Comparison of ENCODE assay signal across 1 cellular context in the genomic region with DNA sequence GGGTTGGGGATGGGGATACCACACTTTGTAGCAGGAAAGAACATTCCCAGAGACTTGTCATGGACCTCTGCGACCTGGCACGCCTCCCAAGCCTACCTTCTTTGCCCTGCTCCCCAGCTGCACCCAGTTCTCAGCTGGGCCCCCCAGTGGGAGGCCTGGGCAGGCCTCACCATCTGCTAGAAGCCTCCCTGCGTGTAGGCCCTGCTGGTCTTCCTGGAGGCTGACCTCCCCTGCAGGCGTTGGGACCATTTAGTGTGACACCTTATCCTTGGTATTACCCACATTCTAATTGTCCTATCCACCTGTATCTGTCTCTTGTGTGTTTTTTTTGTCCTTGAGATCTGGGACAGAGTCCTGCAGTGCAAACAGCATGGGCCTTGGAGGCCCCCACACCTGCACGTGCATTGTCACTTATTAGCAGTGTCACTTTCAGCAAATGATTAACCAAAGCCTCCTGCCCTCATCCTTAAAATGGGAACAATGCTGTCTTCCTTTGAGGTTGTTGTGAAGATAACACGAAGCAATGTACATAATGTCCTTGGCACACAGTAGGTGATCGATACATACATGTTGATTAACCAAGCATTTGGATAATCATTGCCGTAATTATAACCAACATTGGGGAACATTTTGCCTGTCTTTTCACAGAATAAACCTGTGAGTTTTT.
TF ChIP-seq lines count a peak whose summit lies in the region.

No MANE protein-coding gene starts in this region.

TF ChIP-seq in HepG2, 621 proteins besides CTCF, POLR2A, EP300 and RAD21 (continued from another document and continues in another):
- TF ChIP-seq, protein P1, sequence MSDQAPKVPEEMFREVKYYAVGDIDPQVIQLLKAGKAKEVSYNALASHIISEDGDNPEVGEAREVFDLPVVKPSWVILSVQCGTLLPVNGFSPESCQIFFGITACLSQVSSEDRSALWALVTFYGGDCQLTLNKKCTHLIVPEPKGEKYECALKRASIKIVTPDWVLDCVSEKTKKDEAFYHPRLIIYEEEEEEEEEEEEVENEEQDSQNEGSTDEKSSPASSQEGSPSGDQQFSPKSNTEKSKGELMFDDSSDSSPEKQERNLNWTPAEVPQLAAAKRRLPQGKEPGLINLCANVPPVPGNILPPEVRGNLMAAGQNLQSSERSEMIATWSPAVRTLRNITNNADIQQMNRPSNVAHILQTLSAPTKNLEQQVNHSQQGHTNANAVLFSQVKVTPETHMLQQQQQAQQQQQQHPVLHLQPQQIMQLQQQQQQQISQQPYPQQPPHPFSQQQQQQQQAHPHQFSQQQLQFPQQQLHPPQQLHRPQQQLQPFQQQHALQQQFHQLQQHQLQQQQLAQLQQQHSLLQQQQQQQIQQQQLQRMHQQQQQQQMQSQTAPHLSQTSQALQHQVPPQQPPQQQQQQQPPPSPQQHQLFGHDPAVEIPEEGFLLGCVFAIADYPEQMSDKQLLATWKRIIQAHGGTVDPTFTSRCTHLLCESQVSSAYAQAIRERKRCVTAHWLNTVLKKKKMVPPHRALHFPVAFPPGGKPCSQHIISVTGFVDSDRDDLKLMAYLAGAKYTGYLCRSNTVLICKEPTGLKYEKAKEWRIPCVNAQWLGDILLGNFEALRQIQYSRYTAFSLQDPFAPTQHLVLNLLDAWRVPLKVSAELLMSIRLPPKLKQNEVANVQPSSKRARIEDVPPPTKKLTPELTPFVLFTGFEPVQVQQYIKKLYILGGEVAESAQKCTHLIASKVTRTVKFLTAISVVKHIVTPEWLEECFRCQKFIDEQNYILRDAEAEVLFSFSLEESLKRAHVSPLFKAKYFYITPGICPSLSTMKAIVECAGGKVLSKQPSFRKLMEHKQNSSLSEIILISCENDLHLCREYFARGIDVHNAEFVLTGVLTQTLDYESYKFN (CRISPR knock-in tag; conservative IDR thresholded peaks at IDR 0.05): peak; percentile 95
- TF ChIP-seq ZNF7 (CRISPR knock-in tag; IDR thresholded peaks at IDR 0.05): no peak
- TF ChIP-seq, protein P2, sequence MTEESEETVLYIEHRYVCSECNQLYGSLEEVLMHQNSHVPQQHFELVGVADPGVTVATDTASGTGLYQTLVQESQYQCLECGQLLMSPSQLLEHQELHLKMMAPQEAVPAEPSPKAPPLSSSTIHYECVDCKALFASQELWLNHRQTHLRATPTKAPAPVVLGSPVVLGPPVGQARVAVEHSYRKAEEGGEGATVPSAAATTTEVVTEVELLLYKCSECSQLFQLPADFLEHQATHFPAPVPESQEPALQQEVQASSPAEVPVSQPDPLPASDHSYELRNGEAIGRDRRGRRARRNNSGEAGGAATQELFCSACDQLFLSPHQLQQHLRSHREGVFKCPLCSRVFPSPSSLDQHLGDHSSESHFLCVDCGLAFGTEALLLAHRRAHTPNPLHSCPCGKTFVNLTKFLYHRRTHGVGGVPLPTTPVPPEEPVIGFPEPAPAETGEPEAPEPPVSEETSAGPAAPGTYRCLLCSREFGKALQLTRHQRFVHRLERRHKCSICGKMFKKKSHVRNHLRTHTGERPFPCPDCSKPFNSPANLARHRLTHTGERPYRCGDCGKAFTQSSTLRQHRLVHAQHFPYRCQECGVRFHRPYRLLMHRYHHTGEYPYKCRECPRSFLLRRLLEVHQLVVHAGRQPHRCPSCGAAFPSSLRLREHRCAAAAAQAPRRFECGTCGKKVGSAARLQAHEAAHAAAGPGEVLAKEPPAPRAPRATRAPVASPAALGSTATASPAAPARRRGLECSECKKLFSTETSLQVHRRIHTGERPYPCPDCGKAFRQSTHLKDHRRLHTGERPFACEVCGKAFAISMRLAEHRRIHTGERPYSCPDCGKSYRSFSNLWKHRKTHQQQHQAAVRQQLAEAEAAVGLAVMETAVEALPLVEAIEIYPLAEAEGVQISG (CRISPR knock-in tag; IDR thresholded peaks at IDR 0.05): 0 out of 2 replicates have a peak, but pooled peaks have one; percentile 61
- TF ChIP-seq, protein P3, sequence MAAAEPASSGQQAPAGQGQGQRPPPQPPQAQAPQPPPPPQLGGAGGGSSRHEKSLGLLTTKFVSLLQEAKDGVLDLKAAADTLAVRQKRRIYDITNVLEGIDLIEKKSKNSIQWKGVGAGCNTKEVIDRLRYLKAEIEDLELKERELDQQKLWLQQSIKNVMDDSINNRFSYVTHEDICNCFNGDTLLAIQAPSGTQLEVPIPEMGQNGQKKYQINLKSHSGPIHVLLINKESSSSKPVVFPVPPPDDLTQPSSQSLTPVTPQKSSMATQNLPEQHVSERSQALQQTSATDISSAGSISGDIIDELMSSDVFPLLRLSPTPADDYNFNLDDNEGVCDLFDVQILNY (CRISPR knock-in tag; conservative IDR thresholded peaks at IDR 0.05): no peak
- TF ChIP-seq TRIM24 (CRISPR knock-in tag; IDR thresholded peaks at IDR 0.05): no peak
- no peak; the same call in 1 of the 2 replicates for TF ChIP-seq PHF8 (CRISPR knock-in tag; IDR thresholded peaks at IDR 0.05)
- TF ChIP-seq, protein P4, sequence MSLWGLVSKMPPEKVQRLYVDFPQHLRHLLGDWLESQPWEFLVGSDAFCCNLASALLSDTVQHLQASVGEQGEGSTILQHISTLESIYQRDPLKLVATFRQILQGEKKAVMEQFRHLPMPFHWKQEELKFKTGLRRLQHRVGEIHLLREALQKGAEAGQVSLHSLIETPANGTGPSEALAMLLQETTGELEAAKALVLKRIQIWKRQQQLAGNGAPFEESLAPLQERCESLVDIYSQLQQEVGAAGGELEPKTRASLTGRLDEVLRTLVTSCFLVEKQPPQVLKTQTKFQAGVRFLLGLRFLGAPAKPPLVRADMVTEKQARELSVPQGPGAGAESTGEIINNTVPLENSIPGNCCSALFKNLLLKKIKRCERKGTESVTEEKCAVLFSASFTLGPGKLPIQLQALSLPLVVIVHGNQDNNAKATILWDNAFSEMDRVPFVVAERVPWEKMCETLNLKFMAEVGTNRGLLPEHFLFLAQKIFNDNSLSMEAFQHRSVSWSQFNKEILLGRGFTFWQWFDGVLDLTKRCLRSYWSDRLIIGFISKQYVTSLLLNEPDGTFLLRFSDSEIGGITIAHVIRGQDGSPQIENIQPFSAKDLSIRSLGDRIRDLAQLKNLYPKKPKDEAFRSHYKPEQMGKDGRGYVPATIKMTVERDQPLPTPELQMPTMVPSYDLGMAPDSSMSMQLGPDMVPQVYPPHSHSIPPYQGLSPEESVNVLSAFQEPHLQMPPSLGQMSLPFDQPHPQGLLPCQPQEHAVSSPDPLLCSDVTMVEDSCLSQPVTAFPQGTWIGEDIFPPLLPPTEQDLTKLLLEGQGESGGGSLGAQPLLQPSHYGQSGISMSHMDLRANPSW (CRISPR knock-in tag; IDR thresholded peaks at IDR 0.05; ENCODE audit: borderline replicate concordance): no peak
- TF ChIP-seq ZNF777 (CRISPR knock-in tag; IDR thresholded peaks at IDR 0.05): 0 out of 2 replicates have a peak, but pooled peaks have one; percentile 41
- no peak for TF ChIP-seq ATAD3A (CRISPR knock-in tag; IDR thresholded peaks at IDR 0.05)
- TF ChIP-seq ZNF550 (CRISPR knock-in tag; IDR thresholded peaks at IDR 0.05; ENCODE audit: borderline replicate concordance): no peak
- no peak for TF ChIP-seq ZNF253 (CRISPR knock-in tag; IDR thresholded peaks at IDR 0.05; ENCODE audit: borderline replicate concordance)
- no peak for TF ChIP-seq NR3C1 (CRISPR knock-in tag; IDR thresholded peaks at IDR 0.05)
- TF ChIP-seq, protein P5, sequence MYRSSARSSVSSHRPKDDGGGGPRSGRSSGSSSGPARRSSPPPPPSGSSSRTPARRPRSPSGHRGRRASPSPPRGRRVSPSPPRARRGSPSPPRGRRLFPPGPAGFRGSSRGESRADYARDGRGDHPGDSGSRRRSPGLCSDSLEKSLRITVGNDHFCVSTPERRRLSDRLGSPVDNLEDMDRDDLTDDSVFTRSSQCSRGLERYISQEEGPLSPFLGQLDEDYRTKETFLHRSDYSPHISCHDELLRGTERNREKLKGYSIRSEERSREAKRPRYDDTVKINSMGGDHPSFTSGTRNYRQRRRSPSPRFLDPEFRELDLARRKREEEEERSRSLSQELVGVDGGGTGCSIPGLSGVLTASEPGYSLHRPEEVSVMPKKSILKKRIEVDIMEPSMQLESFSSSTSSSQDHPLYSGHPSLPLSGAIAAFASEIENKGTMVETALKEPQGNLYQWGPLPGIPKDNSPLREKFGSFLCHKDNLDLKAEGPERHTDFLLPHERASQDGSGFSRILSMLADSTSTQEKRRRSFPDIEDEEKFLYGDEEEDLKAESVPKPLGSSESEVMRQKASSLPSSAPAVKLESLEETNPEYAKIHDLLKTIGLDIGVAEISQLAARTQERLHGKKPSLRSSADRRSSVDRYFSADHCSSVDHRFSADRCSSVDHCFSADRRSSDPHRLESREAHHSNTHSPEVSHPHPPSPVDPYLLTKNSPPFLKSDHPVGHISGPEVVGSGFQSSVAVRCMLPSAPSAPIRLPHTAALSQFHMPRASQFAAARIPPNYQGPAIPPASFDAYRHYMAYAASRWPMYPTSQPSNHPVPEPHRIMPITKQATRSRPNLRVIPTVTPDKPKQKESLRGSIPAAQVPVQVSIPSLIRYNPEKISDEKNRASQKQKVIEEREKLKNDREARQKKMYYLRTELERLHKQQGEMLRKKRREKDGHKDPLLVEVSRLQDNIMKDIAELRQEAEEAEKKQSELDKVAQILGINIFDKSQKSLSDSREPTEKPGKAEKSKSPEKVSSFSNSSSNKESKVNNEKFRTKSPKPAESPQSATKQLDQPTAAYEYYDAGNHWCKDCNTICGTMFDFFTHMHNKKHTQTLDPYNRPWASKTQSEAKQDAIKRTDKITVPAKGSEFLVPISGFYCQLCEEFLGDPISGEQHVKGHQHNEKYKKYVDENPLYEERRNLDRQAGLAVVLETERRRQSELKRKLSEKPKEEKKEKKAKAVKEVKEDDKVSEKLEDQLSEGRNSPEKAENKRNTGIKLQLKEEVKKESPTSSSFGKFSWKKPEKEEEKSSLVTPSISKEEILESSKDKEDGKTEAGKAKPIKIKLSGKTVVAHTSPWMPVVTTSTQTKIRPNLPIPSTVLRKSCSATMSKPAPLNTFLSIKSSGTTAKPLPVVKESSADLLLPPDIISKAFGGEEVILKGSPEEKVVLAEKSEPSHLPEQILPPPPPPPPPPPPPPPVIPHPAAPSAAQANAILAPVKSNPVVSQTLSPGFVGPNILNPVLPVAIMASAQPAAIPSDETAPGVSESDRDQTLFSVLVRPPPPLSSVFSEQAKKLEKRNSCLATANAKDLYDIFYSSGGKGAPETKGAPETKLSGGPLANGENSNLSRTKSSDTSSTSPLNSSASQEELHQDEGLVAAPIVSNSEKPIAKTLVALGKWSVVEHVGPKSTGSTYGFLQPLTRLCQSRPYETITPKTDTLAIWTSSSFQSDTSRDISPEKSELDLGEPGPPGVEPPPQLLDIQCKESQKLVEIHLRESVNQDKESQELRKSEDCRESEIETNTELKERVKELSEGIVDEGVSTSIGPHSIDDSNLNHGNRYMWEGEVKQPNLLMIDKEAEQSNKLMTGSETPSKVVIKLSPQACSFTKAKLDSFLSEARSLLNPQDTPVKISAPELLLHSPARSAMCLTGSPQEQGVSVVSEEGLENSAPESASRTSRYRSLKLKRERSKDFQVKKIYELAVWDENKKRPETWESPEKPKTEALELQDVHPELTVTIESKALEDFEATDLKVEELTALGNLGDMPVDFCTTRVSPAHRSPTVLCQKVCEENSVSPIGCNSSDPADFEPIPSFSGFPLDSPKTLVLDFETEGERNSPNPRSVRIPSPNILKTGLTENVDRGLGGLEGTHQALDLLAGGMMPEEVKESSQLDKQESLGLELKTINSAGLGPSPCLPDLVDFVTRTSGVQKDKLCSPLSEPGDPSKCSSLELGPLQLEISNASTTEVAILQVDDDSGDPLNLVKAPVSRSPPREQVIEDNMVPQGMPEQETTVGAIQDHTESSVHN (CRISPR knock-in tag; IDR thresholded peaks at IDR 0.05): no peak; the same call in 1 of the 2 replicates
- TF ChIP-seq ZNF3 (CRISPR knock-in tag; IDR thresholded peaks at IDR 0.05): no peak
- TF ChIP-seq KMT2A (CRISPR knock-in tag; IDR thresholded peaks at IDR 0.05): 0 out of 2 replicates have a peak, but pooled peaks have one; percentile 12
- TF ChIP-seq ESRRA (CRISPR knock-in tag; IDR thresholded peaks at IDR 0.05; ENCODE audit: low read depth): peak; percentile 77; the same call in 1 of the 2 replicates
- peak; percentile 88 for TF ChIP-seq FOXO1 (CRISPR knock-in tag; IDR thresholded peaks at IDR 0.05)
- no peak for TF ChIP-seq ZNF713 (CRISPR knock-in tag; IDR thresholded peaks at IDR 0.05)
- no peak for TF ChIP-seq ZNF501 (CRISPR knock-in tag; IDR thresholded peaks at IDR 0.05)
- TF ChIP-seq, protein P6, sequence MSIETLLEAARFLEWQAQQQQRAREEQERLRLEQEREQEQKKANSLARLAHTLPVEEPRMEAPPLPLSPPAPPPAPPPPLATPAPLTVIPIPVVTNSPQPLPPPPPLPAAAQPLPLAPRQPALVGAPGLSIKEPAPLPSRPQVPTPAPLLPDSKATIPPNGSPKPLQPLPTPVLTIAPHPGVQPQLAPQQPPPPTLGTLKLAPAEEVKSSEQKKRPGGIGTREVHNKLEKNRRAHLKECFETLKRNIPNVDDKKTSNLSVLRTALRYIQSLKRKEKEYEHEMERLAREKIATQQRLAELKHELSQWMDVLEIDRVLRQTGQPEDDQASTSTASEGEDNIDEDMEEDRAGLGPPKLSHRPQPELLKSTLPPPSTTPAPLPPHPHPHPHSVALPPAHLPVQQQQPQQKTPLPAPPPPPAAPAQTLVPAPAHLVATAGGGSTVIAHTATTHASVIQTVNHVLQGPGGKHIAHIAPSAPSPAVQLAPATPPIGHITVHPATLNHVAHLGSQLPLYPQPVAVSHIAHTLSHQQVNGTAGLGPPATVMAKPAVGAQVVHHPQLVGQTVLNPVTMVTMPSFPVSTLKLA (IDR thresholded peaks at IDR 0.05): no peak
- 0 out of 2 replicates have a peak, but pooled peaks have one; percentile 39 for TF ChIP-seq BRD4 (CRISPR knock-in tag; IDR thresholded peaks at IDR 0.05)
- no peak for TF ChIP-seq SMAD9 (CRISPR knock-in tag; IDR thresholded peaks at IDR 0.05)
- no peak for TF ChIP-seq POLR2G (IDR thresholded peaks at IDR 0.05; ENCODE audit: low read depth, low read length)
- no peak for TF ChIP-seq ZSCAN12 (CRISPR knock-in tag; IDR thresholded peaks at IDR 0.05)
- peak; percentile 90 for TF ChIP-seq TOPORS (CRISPR knock-in tag; IDR thresholded peaks at IDR 0.05)
- no peak for TF ChIP-seq KDM3A (CRISPR knock-in tag; IDR thresholded peaks at IDR 0.05; ENCODE audit: low read depth)
- TF ChIP-seq NFRKB (IDR thresholded peaks at IDR 0.05): no peak
- TF ChIP-seq RORA (CRISPR knock-in tag; IDR thresholded peaks at IDR 0.05): no peak
- no peak for TF ChIP-seq AHR (CRISPR knock-in tag; IDR thresholded peaks at IDR 0.05)
- peak; percentile 59; the same call in 1 of the 2 replicates for TF ChIP-seq ZNF780A (CRISPR knock-in tag; IDR thresholded peaks at IDR 0.05)
- no peak for TF ChIP-seq ZNF17 (CRISPR knock-in tag; IDR thresholded peaks at IDR 0.05)
- TF ChIP-seq ZKSCAN8 (CRISPR knock-in tag; IDR thresholded peaks at IDR 0.05; ENCODE audit: borderline replicate concordance): no peak
- peak in 1 of 2 experiments; percentile 19; a peak in 1 of 4 replicates for TF ChIP-seq NR2F1 (CRISPR knock-in tag; IDR thresholded peaks at IDR 0.05)
- TF ChIP-seq RFXAP (CRISPR knock-in tag; IDR thresholded peaks at IDR 0.05; ENCODE audit: borderline replicate concordance): no peak
- TF ChIP-seq ZNF619 (CRISPR knock-in tag; IDR thresholded peaks at IDR 0.05): no peak
- 0 out of 2 replicates have a peak, but pooled peaks have one; percentile 64 for TF ChIP-seq ZNF552 (CRISPR knock-in tag; IDR thresholded peaks at IDR 0.05; ENCODE audit: borderline replicate concordance)
- TF ChIP-seq TMF1 (CRISPR knock-in tag; IDR thresholded peaks at IDR 0.05; ENCODE audit: low read depth): no peak
- peak; percentile 59 for TF ChIP-seq RARA (CRISPR knock-in tag; IDR thresholded peaks at IDR 0.05)
- TF ChIP-seq, protein P7, sequence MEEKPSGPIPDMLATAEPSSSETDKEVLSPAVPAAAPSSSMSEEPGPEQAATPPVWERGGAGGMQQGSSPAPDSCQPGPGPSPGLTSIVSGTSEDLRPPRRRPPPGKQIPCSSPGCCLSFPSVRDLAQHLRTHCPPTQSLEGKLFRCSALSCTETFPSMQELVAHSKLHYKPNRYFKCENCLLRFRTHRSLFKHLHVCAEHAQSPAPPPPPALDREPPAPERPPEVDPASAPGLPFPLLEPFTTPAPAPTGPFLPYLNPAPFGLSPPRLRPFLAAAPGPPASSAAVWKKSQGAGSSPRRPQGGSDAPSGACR (CRISPR knock-in tag; IDR thresholded peaks at IDR 0.05): 0 out of 2 replicates have a peak, but pooled peaks have one; percentile 45
- no peak for TF ChIP-seq CBX5 (CRISPR knock-in tag; IDR thresholded peaks at IDR 0.05; ENCODE audit: borderline replicate concordance)
